28 cellular contexts compared by ENCODE assay signal in the genomic region with DNA sequence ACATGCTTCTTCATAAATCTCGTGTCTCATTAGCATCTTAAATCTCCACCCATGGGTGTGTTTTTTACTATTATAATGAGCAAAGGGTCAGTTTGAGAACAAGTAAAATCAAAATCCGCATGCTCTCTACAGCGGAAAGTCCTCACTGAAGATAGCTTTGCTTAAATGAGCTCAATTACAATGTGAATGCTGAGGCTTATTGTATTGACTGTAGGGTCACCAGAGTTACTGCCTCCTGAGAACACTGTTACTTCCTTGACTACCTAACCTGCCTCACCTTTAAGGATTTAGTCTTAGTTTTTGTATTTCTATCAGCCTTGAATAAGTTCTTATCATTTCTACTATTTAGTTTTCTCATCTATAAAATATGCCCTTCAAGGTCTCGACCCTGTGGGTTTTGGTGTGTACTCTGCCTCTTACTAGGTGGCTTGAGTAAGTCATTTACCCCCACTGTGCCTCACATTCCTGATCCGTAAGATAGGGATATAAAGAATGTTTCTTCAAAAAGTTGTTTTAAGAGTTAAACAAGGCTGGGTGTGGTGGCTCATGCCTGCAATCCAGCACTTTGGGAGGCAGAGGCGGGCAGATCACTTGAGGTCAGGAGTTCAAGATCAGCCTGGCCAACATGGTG. TPM values are rescaled to one million over a fixed set of nuclear protein-coding genes. Genes with fewer than 3 reads are reported as not detected.
A peak's percentile ranks its signal among the peaks of the same experiment; 100 is the strongest.
DNase-seq lines count a peak whose midpoint lies in the region; ATAC-seq and TF ChIP-seq lines count a peak whose summit lies in the region.
"Had no signal": no experiment of that assay in that cellular context is flagged by ENCODE, and none has a peak within 500 bp of the region (broad histone marks: within the 10 kb centered on the region; RNA-seq: fewer than 3 reads in every experiment).

No MANE protein-coding gene starts in this region.

- POLR2A ChIA-PET in HEK293 (lab: Yijun Ruan, JAX), result no interaction called here

- DNase-seq in activated CD8-positive, alpha-beta memory T cell treated with anti-CD3 and anti-CD28 coated beads, Interleukin-2, amount 10 ng/mL, durations not matched to agents 7 days and 5 days, result no peak
- no peak for DNase-seq in activated CD8-positive, alpha-beta memory T cell treated with anti-CD3 and anti-CD28 coated beads, Interleukin-2, amount 50 U/mL, for 48 hours
- no peak for DNase-seq in activated naive CD8-positive, alpha-beta T cell treated with anti-CD3 and anti-CD28 coated beads for 36 hours
- DNase-seq in left lung (no peak), AML-193 (lab: John Stamatoyannopoulos, UW) (no peak), SKM-1 treated with dmso at 0.1 percent for 144 hours (lab: John Stamatoyannopoulos, UW; ENCODE audit: unreplicated experiment) (no peak)
- DNase-seq: BE2C, COR-L47, DND-41, heart left ventricle, left ventricle myocardium inferior, MM.1S, mucosa of descending colon, NCI-H1436 treated with DMSO at 0.1 percent for 48 hours, NCI-H524 treated with DMSO at 0.1 percent for 48 hours, right lobe of liver, T1000, upper lobe of right lung had no signal

- H3K9me3 ChIP-seq in HEK293 (ENCODE audit: control insufficient read depth, insufficient read depth, low read depth, low read length) (no peaks in the 10 kb centered on the region), left lung (no peaks in the 10 kb centered on the region)
- H3K9me3 ChIP-seq: A549, ascending aorta, BE2C, heart left ventricle, left ventricle myocardium inferior, mucosa of descending colon, right lobe of liver, upper lobe of right lung had no signal

- no peak for ATAC-seq in activated CD8-positive, alpha-beta memory T cell treated with anti-CD3 and anti-CD28 coated beads, Interleukin-2, amount 10 ng/mL, durations not matched to agents 7 days and 5 days
- ATAC-seq in left lung, result peak; percentile 20
- no peak for ATAC-seq in HG03460 (IDR thresholded peaks at IDR 0.05; ENCODE audit: unreplicated experiment)
- ATAC-seq: activated CD4-positive, CD25-positive, alpha-beta regulatory T cell treated with anti-CD3 and anti-CD28 coated beads, Interleukin-2, amount 50 U/mL, for 24 hours; heart left ventricle; K562; mucosa of descending colon; right lobe of liver; upper lobe of right lung had no signal

- peaks cover 93% of the 10 kb centered on the region for H3K4me1 Mint-ChIP-seq in activated CD8-positive, alpha-beta memory T cell treated with anti-CD3 and anti-CD28 coated beads, Interleukin-2, amount 10 ng/mL, durations not matched to agents 7 days and 5 days
- H3K4me1 Mint-ChIP-seq in activated naive CD8-positive, alpha-beta T cell treated with anti-CD3 and anti-CD28 coated beads for 36 hours, result peaks cover 90% of the 10 kb centered on the region

- H3K9me3 Mint-ChIP-seq in activated CD8-positive, alpha-beta memory T cell treated with anti-CD3 and anti-CD28 coated beads, Interleukin-2, amount 10 ng/mL, durations not matched to agents 7 days and 5 days (ENCODE audit: low read depth), result no peaks in the 10 kb centered on the region
- H3K9me3 Mint-ChIP-seq in activated naive CD8-positive, alpha-beta T cell treated with anti-CD3 and anti-CD28 coated beads for 36 hours, result peaks cover 2% of the 10 kb centered on the region
- H3K9me3 Mint-ChIP-seq: neural crest cell had no signal

- H3K36me3 Mint-ChIP-seq in activated CD8-positive, alpha-beta memory T cell treated with anti-CD3 and anti-CD28 coated beads, Interleukin-2, amount 10 ng/mL, durations not matched to agents 7 days and 5 days, result peaks cover 72% of the 10 kb centered on the region
- peaks cover 86% of the 10 kb centered on the region for H3K36me3 Mint-ChIP-seq in activated naive CD8-positive, alpha-beta T cell treated with anti-CD3 and anti-CD28 coated beads for 36 hours

- TF ChIP-seq CTCF in HEK293 (tag by site-specific recombination; IDR thresholded peaks at IDR 0.05), result no peak
- no peak for TF ChIP-seq CTCF in left lung (IDR thresholded peaks at IDR 0.05)

- CTCF ChIA-PET in activated CD8-positive, alpha-beta memory T cell treated with anti-CD3 and anti-CD28 coated beads, Interleukin-2, amount 10 ng/mL, durations not matched to agents 7 days and 5 days (lab: Charles Lee), result interaction anchor here (1.1 to 7.6 kb wide), 10 partner anchors 8 to 243 kb away, joined by 3 to 70 read pairs (median 8); a partner anchor contains a TSS
- CTCF ChIA-PET in HEK293 (lab: Yijun Ruan, JAX), result interaction anchor here (0.8 to 2.2 kb wide), 6 partner anchors 9 to 30 kb away, joined by 3 to 7 read pairs (median 4); no protein-coding TSS in a partner anchor

- intact Hi-C loops in left lung (cut with DNase I), result no loop called here

- H3K36me3 ChIP-seq in HEK293 (ENCODE audit: control insufficient read depth in 2 of 2, insufficient read depth in 1 of 2, low read length in 2 of 2), result no peaks in the 10 kb centered on the region
- peaks cover 0 to 16% of the 10 kb centered on the region in 2 donors for H3K36me3 ChIP-seq in left lung
- H3K36me3 ChIP-seq: ascending aorta, BE2C, left ventricle myocardium inferior, right lobe of liver, upper lobe of right lung had no signal

- H3K27me3 Mint-ChIP-seq in activated CD8-positive, alpha-beta memory T cell treated with anti-CD3 and anti-CD28 coated beads, Interleukin-2, amount 10 ng/mL, durations not matched to agents 7 days and 5 days, result no peaks in the 10 kb centered on the region
- no peaks in the 10 kb centered on the region for H3K27me3 Mint-ChIP-seq in activated naive CD8-positive, alpha-beta T cell treated with anti-CD3 and anti-CD28 coated beads for 36 hours

- H3K27ac Mint-ChIP-seq in activated CD8-positive, alpha-beta memory T cell treated with anti-CD3 and anti-CD28 coated beads, Interleukin-2, amount 10 ng/mL, durations not matched to agents 7 days and 5 days, result peak overlapping the region; percentile 14
- H3K27ac Mint-ChIP-seq in activated naive CD8-positive, alpha-beta T cell treated with anti-CD3 and anti-CD28 coated beads for 36 hours, result peak overlapping the region; percentile 82

- H3K4me3 ChIP-seq in HEK293 (ENCODE audit: low read depth, low read length), result no peak overlapping the region
- no peak overlapping the region for H3K4me3 ChIP-seq in left lung
- H3K4me3 ChIP-seq: A549, ascending aorta, heart left ventricle, K562, left ventricle myocardium inferior, mucosa of descending colon, right lobe of liver, upper lobe of right lung had no signal

- H3K27me3 ChIP-seq in left lung, result peaks cover 0 to 6% of the 10 kb centered on the region in 2 donors
- H3K27me3 ChIP-seq: ascending aorta, right lobe of liver, upper lobe of right lung had no signal

- no peak overlapping the region for H3K4me3 Mint-ChIP-seq in activated CD8-positive, alpha-beta memory T cell treated with anti-CD3 and anti-CD28 coated beads, Interleukin-2, amount 10 ng/mL, durations not matched to agents 7 days and 5 days
- peak overlapping the region; percentile 35 for H3K4me3 Mint-ChIP-seq in activated naive CD8-positive, alpha-beta T cell treated with anti-CD3 and anti-CD28 coated beads for 36 hours
- H3K4me3 Mint-ChIP-seq: neural crest cell had no signal

- H3K4me1 ChIP-seq in HEK293 (ENCODE audit: control insufficient read depth, insufficient read depth, low read length) (0 out of 2 replicates have a peak, but pooled peaks cover 3% of the 10 kb centered on the region), left lung (peaks cover 0 to 43% of the 10 kb centered on the region in 2 donors)
- H3K4me1 ChIP-seq: ascending aorta, BE2C, left ventricle myocardium inferior, right lobe of liver, upper lobe of right lung had no signal

- no peak overlapping the region for H3K27ac ChIP-seq in HEK293 (ENCODE audit: extremely low read depth, low read depth, low read length)
- H3K27ac ChIP-seq in left lung, result no peak overlapping the region
- H3K27ac ChIP-seq: ascending aorta, heart left ventricle, left ventricle myocardium inferior, right lobe of liver, upper lobe of right lung had no signal

TF ChIP-seq in HEK293, 187 proteins besides CTCF, POLR2A, EP300 and RAD21:
- no peak for TF ChIP-seq WT1 (tag by site-specific recombination; IDR thresholded peaks at IDR 0.05)
- TF ChIP-seq KLF16 (tag by site-specific recombination; IDR thresholded peaks at IDR 0.05), result no peak
- TF ChIP-seq GLIS1 (tag by site-specific recombination; IDR thresholded peaks at IDR 0.05), result 0 out of 2 replicates have a peak, but pooled peaks have one; percentile 29

RNA-seq across cellular contexts. Expression of a gene that starts 7.9 kb away (rescaled TPM):
- 100 to 1,000 TPM; 107 to 126 TPM for total RNA-seq in activated CD8-positive, alpha-beta memory T cell treated with anti-CD3 and anti-CD28 coated beads, Interleukin-2, amount 10 ng/mL, durations not matched to agents 7 days and 5 days
- total RNA-seq in activated naive CD8-positive, alpha-beta T cell treated with anti-CD3 and anti-CD28 coated beads for 36 hours, result 100 to 1,000 TPM; 152 to 162 TPM
- total RNA-seq in left lung, result 10 to 100 TPM; 16.9 to 33.8 TPM
- total RNA-seq: ascending aorta, fibroblast of villous mesenchyme, neural crest cell had no signal

RNA-seq across cellular contexts. Expression of a gene that starts 35.4 kb away (rescaled TPM):
- total RNA-seq in activated CD8-positive, alpha-beta memory T cell treated with anti-CD3 and anti-CD28 coated beads, Interleukin-2, amount 10 ng/mL, durations not matched to agents 7 days and 5 days, result 100 to 1,000 TPM; 304 to 332 TPM
- total RNA-seq in activated naive CD8-positive, alpha-beta T cell treated with anti-CD3 and anti-CD28 coated beads for 36 hours, result 100 to 1,000 TPM; 376 to 385 TPM
- 10 to 100 TPM in 1 of 2 donors, 1 to 10 TPM in 1; 9.9 to 35.5 TPM for total RNA-seq in left lung
- total RNA-seq: ascending aorta, epithelial cell of proximal tubule, fibroblast of villous mesenchyme, H4, neural crest cell had no signal

RNA-seq across cellular contexts. Expression of a gene that starts 49.0 kb away (rescaled TPM):
- 1 to 10 TPM; 1.3 to 8.0 TPM for total RNA-seq in activated CD8-positive, alpha-beta memory T cell treated with anti-CD3 and anti-CD28 coated beads, Interleukin-2, amount 10 ng/mL, durations not matched to agents 7 days and 5 days
- total RNA-seq in activated naive CD8-positive, alpha-beta T cell treated with anti-CD3 and anti-CD28 coated beads for 36 hours, result 10 to 100 TPM; 28.3 to 29.0 TPM
- 1 to 10 TPM in 1 of 2 donors, under 1 TPM in 1; 0.82 to 2.5 TPM for total RNA-seq in left lung
- total RNA-seq: epithelial cell of proximal tubule, fibroblast of villous mesenchyme, H4, K562, left ventricle myocardium inferior, neural crest cell had no signal

Comparison
In these comparisons a context has a peak if more than half of its experiments do, and no peak if none do; other contexts are left out.
1. RNA of a gene that starts 35.4 kb away (total RNA-seq): 376 to 385 TPM in activated naive CD8-positive, alpha-beta T cell treated with anti-CD3 and anti-CD28 coated beads for 36 hours and 304 to 332 TPM in activated CD8-positive, alpha-beta memory T cell treated with anti-CD3 and anti-CD28 coated beads, Interleukin-2, amount 10 ng/mL, durations not matched to agents 7 days and 5 days; 9.9 to 35.5 TPM in left lung; every median in the first group is over 4 times any median in the second.